In genomic region chr3:107361633-107362032, GRCh38 we compare ENCODE assay signal across 39 cellular contexts. TPM values are rescaled to one million over a fixed set of nuclear protein-coding genes. Genes with fewer than 3 reads are reported as not detected.
"Had no signal": no experiment of that assay in that cellular context is flagged by ENCODE, and none has a peak within 500 bp of the region (broad histone marks: within the 10 kb centered on the region; RNA-seq: fewer than 3 reads in every experiment).

No MANE protein-coding gene starts in this region.

- ATAC-seq: activated CD4-positive, CD25-positive, alpha-beta regulatory T cell treated with anti-CD3 and anti-CD28 coated beads, Interleukin-2, amount 50 U/mL, for 24 hours; activated CD8-positive, alpha-beta memory T cell treated with anti-CD3 and anti-CD28 coated beads, Interleukin-2, amount 10 ng/mL, durations not matched to agents 7 days and 5 days; activated CD8-positive, alpha-beta T cell treated with anti-CD3 and anti-CD28 coated beads, Interleukin-2, amount 10 ng/mL, durations not matched to agents 7 days and 5 days; activated naive CD8-positive, alpha-beta T cell treated with anti-CD3 and anti-CD28 coated beads, Interleukin-2, amount 50 U/mL, for 24 hours; body of pancreas; heart left ventricle; T-helper 17 cell had no signal

- H3K27me3 ChIP-seq: adrenal gland, body of pancreas, cardiac muscle cell, colonic mucosa, esophagus squamous epithelium, heart left ventricle had no signal

- H3K9me3 ChIP-seq: adrenal gland, body of pancreas, colonic mucosa, esophagus squamous epithelium, heart left ventricle had no signal

- H3K4me1 ChIP-seq: body of pancreas, colonic mucosa had no signal

- DNase-seq: activated B cell treated with CpG ODN at 0.5 μM for 24 hours; activated CD4-positive, alpha-beta memory T cell treated with anti-CD3 and anti-CD28 coated beads for 36 hours; activated CD4-positive, alpha-beta T cell treated with anti-CD3 and anti-CD28 coated beads for 48 hours; activated CD4-positive, alpha-beta T cell treated with anti-CD3 and anti-CD28 coated beads, Interleukin-2, amount 50 U/mL, for 1 hour; activated CD8-positive, alpha-beta memory T cell treated with anti-CD3 and anti-CD28 coated beads, Interleukin-2, amount 10 ng/mL, durations not matched to agents 7 days and 5 days; activated CD8-positive, alpha-beta memory T cell treated with anti-CD3 and anti-CD28 coated beads, Interleukin-2, amount 50 U/mL, for 4 hours; activated CD8-positive, alpha-beta T cell treated with anti-CD3 and anti-CD28 coated beads, Interleukin-2, amount 10 ng/mL, durations not matched to agents 7 days and 5 days; activated effector memory CD4-positive, alpha-beta T cell treated with anti-CD3 and anti-CD28 coated beads, Interleukin-2, amount 50 U/mL, for 16 hours; activated naive CD4-positive, alpha-beta T cell treated with anti-CD3 and anti-CD28 coated beads for 36 hours; activated naive CD8-positive, alpha-beta T cell treated with anti-CD3 and anti-CD28 coated beads for 36 hours; activated naive CD8-positive, alpha-beta T cell treated with anti-CD3 and anti-CD28 coated beads, Interleukin-2, amount 50 U/mL, for 24 hours; activated T-cell treated with anti-CD3 and anti-CD28 coated beads, Interleukin-2, amount 50 U/mL, for 1 hour; activated T-cell treated with anti-CD3 and anti-CD28 coated beads, Interleukin-2, amount 50 U/mL, for 48 hours; adrenal gland; aorta; body of pancreas; central memory CD4-positive, alpha-beta T cell; cerebellar nuclear complex; colonic mucosa; effector CD8-positive, alpha-beta T cell; esophagus squamous epithelium; glutamatergic neuron; heart left ventricle; T-helper 1 cell; T-helper 17 cell; T1000; WERI-Rb-1 had no signal

- H3K36me3 ChIP-seq: adrenal gland, cardiac muscle cell, colonic mucosa, esophagus squamous epithelium, heart left ventricle, WERI-Rb-1 had no signal

- H3K27ac ChIP-seq: adrenal gland, body of pancreas, cardiac muscle cell, colonic mucosa, epithelial cell of prostate, esophagus squamous epithelium, heart left ventricle, WERI-Rb-1 had no signal

- H3K4me3 ChIP-seq: adrenal gland, body of pancreas, cardiac muscle cell, colonic mucosa, esophagus squamous epithelium, heart left ventricle had no signal

RNA-seq across cellular contexts. Expression of gene CCDC54, which starts 15.6 kb away (rescaled TPM):
- total RNA-seq: activated B cell treated with CpG ODN at 0.5 μM for 24 hours; activated CD4-positive, alpha-beta memory T cell treated with anti-CD3 and anti-CD28 coated beads for 36 hours; activated CD8-positive, alpha-beta memory T cell treated with anti-CD3 and anti-CD28 coated beads for 36 hours; activated CD8-positive, alpha-beta memory T cell treated with anti-CD3 and anti-CD28 coated beads, Interleukin-2, amount 10 ng/mL, durations not matched to agents 7 days and 5 days; activated CD8-positive, alpha-beta T cell treated with anti-CD3 and anti-CD28 coated beads, Interleukin-2, amount 10 ng/mL, durations not matched to agents 7 days and 5 days; activated naive CD4-positive, alpha-beta T cell treated with anti-CD3 and anti-CD28 coated beads for 36 hours; activated naive CD8-positive, alpha-beta T cell treated with anti-CD3 and anti-CD28 coated beads for 36 hours; activated T-helper 1 cell treated with anti-CD3 and anti-CD28 coated beads, Interleukin-12 subunit alpha, Interleukin-12 subunit beta, Interleukin-2, Interleukin-4 antibody, amounts not matched to agents 30 ng/mL and 10 ng/mL and 1 ng/mL, durations not matched to agents 14 hours and 24 hours and 36 hours; activated T-helper 2 cell treated with anti-CD3 and anti-CD28 coated beads, Interferon-gamma antibody, Interleukin-2, Interleukin-4, amounts not matched to agents 10 μg/mL and 5 μg/mL and 100 μg/mL, durations not matched to agents 14 hours and 24 hours and 36 hours; adrenal gland; aorta; body of pancreas; cardiac muscle cell; colonic mucosa; dermis microvascular lymphatic vessel endothelial cell; endothelial cell of umbilical vein; esophagus squamous epithelium; fibroblast of lung; fibroblast of villous mesenchyme; frontal cortex; heart left ventricle; T-helper 17 cell had no signal
- polyA plus RNA-seq: adrenal gland, aorta, endothelial cell of umbilical vein, esophagus, fibroblast of lung, heart left ventricle had no signal
